Comparison of ENCODE assay signal across 8 cellular contexts in the genomic region with DNA sequence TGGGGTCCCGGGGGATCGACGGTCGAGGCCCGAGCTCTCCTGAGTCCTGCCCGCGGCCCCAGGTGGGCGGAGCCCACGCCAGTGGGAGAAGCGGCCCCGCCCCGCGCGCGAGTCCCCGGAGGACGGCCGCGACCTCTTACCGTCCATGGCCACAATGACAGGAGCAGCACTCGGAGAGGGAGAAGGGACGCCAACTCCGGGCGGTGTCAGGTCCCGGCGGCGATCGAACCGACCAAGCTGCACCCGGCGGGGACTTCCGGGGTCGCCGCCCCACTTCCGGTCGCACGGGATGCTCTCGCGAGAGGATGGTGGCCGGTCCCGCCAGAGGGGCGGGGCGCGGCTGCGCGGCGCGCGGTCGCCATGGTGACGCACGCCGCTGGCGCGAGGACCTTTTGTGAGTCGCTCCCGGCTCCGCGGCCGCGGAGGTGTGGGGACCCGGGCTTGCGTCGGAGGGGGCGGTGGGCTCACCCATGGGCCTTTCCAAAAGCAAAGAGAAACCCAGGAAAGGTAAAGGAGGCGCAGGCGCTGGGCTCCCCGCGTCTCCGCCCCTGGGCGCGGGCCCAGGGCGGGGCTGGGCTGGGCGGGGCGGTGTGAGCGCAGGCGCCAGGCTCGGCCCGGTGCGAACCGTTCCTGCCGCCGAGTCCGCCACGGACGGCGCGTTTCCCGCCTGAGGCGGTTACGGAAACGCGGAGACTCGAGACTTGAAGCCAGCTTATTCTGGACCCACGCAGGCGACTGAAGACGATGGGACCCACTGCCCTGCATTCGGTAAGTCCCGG. TPM values are rescaled to one million over a fixed set of nuclear protein-coding genes. Genes with fewer than 3 reads are reported as not detected.
DNase-seq lines count a peak whose midpoint lies in the region; ATAC-seq and TF ChIP-seq lines count a peak whose summit lies in the region.

A gene (minus strand): TSS at position 267 of the 779 bp plus-strand sequence. CDS start 120 bp downstream, at position 147.
A gene (plus strand): TSS at position 395 of the 779 bp plus-strand sequence. CDS start 76 bp downstream, at position 471.

- peaks cover 22% of the 10 kb centered on the region for H3K36me3 Mint-ChIP-seq in type B pancreatic cell

- DNase-seq in GM12865 (ENCODE audit: low read depth) = peak; percentile 94
- peak; percentile 74 for DNase-seq in NCI-H1048 (lab: John Stamatoyannopoulos, UW)
- peak; percentile 77 for DNase-seq in SW480 (ENCODE audit: low spot score)
- DNase-seq in activated naive CD8-positive, alpha-beta T cell treated with anti-CD3 and anti-CD28 coated beads, Interleukin-2, amount 50 U/mL, for 16 hours (ENCODE audit: low read depth, low spot score) = peak; percentile 82
- DNase-seq in cardiac septum (ENCODE audit: low spot score) = peak; percentile 92
- peak; percentile 84 to 99 (median 92) for DNase-seq in posterior cingulate gyrus
- DNase-seq in type B pancreatic cell (ENCODE audit: extremely low spot score, unreplicated experiment) = peak; percentile 96

- peaks cover 12% of the 10 kb centered on the region for H3K4me1 Mint-ChIP-seq in type B pancreatic cell (ENCODE audit: unreplicated experiment)

- ATAC-seq in HG02588 (IDR thresholded peaks at IDR 0.05; ENCODE audit: unreplicated experiment) = peak; percentile 86

- H3K27ac Mint-ChIP-seq in type B pancreatic cell = peak within 1 kb of the TSS; percentile 82

- H3K4me3 ChIP-seq in GM12865 (ENCODE audit: low read depth, low read length) = peak within 1 kb of the TSS; percentile 73

- peak within 1 kb of the TSS; percentile 92 for H3K4me3 Mint-ChIP-seq in type B pancreatic cell

- H3K27me3 Mint-ChIP-seq in type B pancreatic cell = no peaks in the 10 kb centered on the region

- H3K9me3 Mint-ChIP-seq in type B pancreatic cell = no peaks in the 10 kb centered on the region

- TF ChIP-seq CTCF in GM12865 (IDR thresholded peaks at IDR 0.05; ENCODE audit: insufficient read depth, low read depth, low read length, missing control alignments) (no peak), type B pancreatic cell (conservative IDR thresholded peaks at IDR 0.05) (no peak)

- intact Hi-C loops in cardiac septum (cut with DNase I) (no loop called here), posterior cingulate gyrus (cut with DNase I) (loop anchor here (5.0 kb wide), 1 partner anchor 415 kb away; no protein-coding TSS in a partner anchor)

RNA-seq across cellular contexts. Expression of the first gene that starts in this region (rescaled TPM):
- total RNA-seq in cardiac septum (46.0 TPM), type B pancreatic cell (ENCODE audit: low replicate concordance) (93.4 and 104 TPM in 2 replicates)

RNA-seq across cellular contexts. Expression of the second gene that starts in this region (rescaled TPM):
- total RNA-seq in cardiac septum (4.3 TPM), type B pancreatic cell (ENCODE audit: low replicate concordance) (11.7 and 23.2 TPM in 2 replicates)

Comparison
In these comparisons a context has a peak if more than half of its experiments do, and no peak if none do; other contexts are left out.
1. Peak in every context shown above with its lines: DNase-seq, ATAC-seq and H3K4me3 ChIP-seq.